Comparison of ENCODE assay signal across 9 cellular contexts in genomic region chr10:24465124-24465874, GRCh38.
DNase-seq lines count a peak whose midpoint lies in the region; ATAC-seq, FAIRE-seq and TF ChIP-seq lines count a peak whose summit lies in the region.
"Had no signal": no experiment of that assay in that cellular context is flagged by ENCODE, and none has a peak within 500 bp of the region (broad histone marks: within the 10 kb centered on the region; RNA-seq: fewer than 3 reads in every experiment).

No MANE protein-coding gene starts in this region.

- H3K79me2 ChIP-seq in keratinocyte (ENCODE audit: control insufficient read depth, insufficient read depth, low read length): peaks cover 25% of the 10 kb centered on the region

- H3K4me3 ChIP-seq in keratinocyte (ENCODE audit: control insufficient read depth in 2 of 3, extremely low read depth in 1 of 3, insufficient read depth in 2 of 3, low read depth in 1 of 3, low read length in 3 of 3) (peak overlapping the region; percentile 12 to 85 (median 63)), thoracic aorta (peak overlapping the region; percentile 48)

- peak overlapping the region; percentile 86 for H3K27ac Mint-ChIP-seq in activated CD4-positive, alpha-beta T cell treated with anti-CD3 and anti-CD28 coated beads, Interleukin-2, amount 10 ng/mL, durations not matched to agents 24 days and 14 days
- peak overlapping the region; percentile 43 for H3K27ac Mint-ChIP-seq in activated CD4-positive, alpha-beta memory T cell treated with anti-CD3 and anti-CD28 coated beads for 36 hours

- H3K36me3 ChIP-seq in keratinocyte (ENCODE audit: control insufficient read depth in 2 of 2, extremely low read depth in 1 of 2, insufficient read depth in 2 of 2, low read length in 2 of 2): no peaks in the 10 kb centered on the region
- no peaks in the 10 kb centered on the region for H3K36me3 ChIP-seq in thoracic aorta

- peak overlapping the region; percentile 93 for H3K9ac ChIP-seq in keratinocyte (ENCODE audit: control insufficient read depth, extremely low read depth, insufficient read depth, low read length)
- H3K9ac ChIP-seq: BLaER1 treated with 17β-estradiol and CSF1 and Interleukin-3, amounts not matched to agents 10 nM and 100 nM had no signal

- peaks cover 2% of the 10 kb centered on the region for H3K36me3 Mint-ChIP-seq in activated CD4-positive, alpha-beta T cell treated with anti-CD3 and anti-CD28 coated beads, Interleukin-2, amount 10 ng/mL, durations not matched to agents 24 days and 14 days (ENCODE audit: low read depth)
- H3K36me3 Mint-ChIP-seq in activated CD4-positive, alpha-beta memory T cell treated with anti-CD3 and anti-CD28 coated beads for 36 hours: no peaks in the 10 kb centered on the region

- peaks cover 3% of the 10 kb centered on the region for H3K9me1 ChIP-seq in keratinocyte (ENCODE audit: control insufficient read depth, extremely low read depth, insufficient read depth, low read length)

- peak; percentile 92 for FAIRE-seq in keratinocyte (lab: Jason Lieb, UNC)

- H3K9me3 ChIP-seq in keratinocyte (ENCODE audit: control insufficient read depth, low read depth, low read length): no peaks in the 10 kb centered on the region
- no peaks in the 10 kb centered on the region for H3K9me3 ChIP-seq in thoracic aorta
- H3K9me3 ChIP-seq: BLaER1 treated with 17β-estradiol and CSF1 and Interleukin-3, amounts not matched to agents 10 nM and 100 nM had no signal

- H3K4me3 Mint-ChIP-seq in activated CD4-positive, alpha-beta T cell treated with anti-CD3 and anti-CD28 coated beads, Interleukin-2, amount 10 ng/mL, durations not matched to agents 24 days and 14 days: peak overlapping the region; percentile 75
- H3K4me3 Mint-ChIP-seq in activated CD4-positive, alpha-beta memory T cell treated with anti-CD3 and anti-CD28 coated beads for 36 hours: peak overlapping the region; percentile 20

- TF ChIP-seq CTCF in keratinocyte (optimal IDR thresholded peaks at IDR 0.05 in 1 of 3, IDR thresholded peaks at IDR 0.05 in 1 of 3, conservative IDR thresholded peaks at IDR 0.05 in 1 of 3; ENCODE audit: extremely low read depth in 1 of 3, insufficient read depth in 2 of 3, low read length in 3 of 3) (no peak), thoracic aorta (IDR thresholded peaks at IDR 0.05) (no peak)

- peaks cover 4% of the 10 kb centered on the region for H3K9me3 Mint-ChIP-seq in activated CD4-positive, alpha-beta T cell treated with anti-CD3 and anti-CD28 coated beads, Interleukin-2, amount 10 ng/mL, durations not matched to agents 24 days and 14 days
- H3K9me3 Mint-ChIP-seq in activated CD4-positive, alpha-beta memory T cell treated with anti-CD3 and anti-CD28 coated beads for 36 hours: no peaks in the 10 kb centered on the region

- intact Hi-C loops in activated CD4-positive, alpha-beta T cell treated with anti-CD3 and anti-CD28 coated beads, Interleukin-2, amount 10 ng/mL, durations not matched to agents 24 days and 14 days (cut with micrococcal nuclease): loop anchor here (5.0 to 10.0 kb wide), 5 partner anchors 137 to 1368 kb away; partner anchors contain the start of genes ARHGAP21 and MSRB2
- intact Hi-C loops in activated CD4-positive, alpha-beta memory T cell treated with anti-CD3 and anti-CD28 coated beads for 36 hours (cut with micrococcal nuclease): loop anchor here (5.0 to 10.0 kb wide), 4 partner anchors 552 to 1130 kb away; partner anchors contain the start of genes ENKUR and THNSL1

- no peak for DNase-seq in activated CD4-positive, alpha-beta T cell treated with anti-CD3 and anti-CD28 coated beads, Interleukin-2, amount 10 ng/mL, durations not matched to agents 24 days and 14 days
- no peak for DNase-seq in activated CD4-positive, alpha-beta T cell treated with anti-CD3 and anti-CD28 coated beads for 4 hours
- no peak for DNase-seq in activated CD4-positive, alpha-beta memory T cell treated with anti-CD3 and anti-CD28 coated beads for 36 hours
- no peak for DNase-seq in keratinocyte (ENCODE audit: low read depth, low spot score)
- DNase-seq in thoracic aorta (ENCODE audit: low spot score): no peak
- no peak for DNase-seq in cerebellar nuclear complex (lab: John Stamatoyannopoulos, UW)
- no peak for DNase-seq in caudate nucleus (lab: John Stamatoyannopoulos, UW)

- peak overlapping the region; percentile 48 for H2AFZ ChIP-seq in keratinocyte (ENCODE audit: control insufficient read depth, low read length)

- H3K4me2 ChIP-seq in keratinocyte (ENCODE audit: control insufficient read depth, extremely low read depth, insufficient read depth, low read depth, low read length): peak overlapping the region; percentile 95

- peaks cover 17% of the 10 kb centered on the region for H3K27me3 Mint-ChIP-seq in activated CD4-positive, alpha-beta T cell treated with anti-CD3 and anti-CD28 coated beads, Interleukin-2, amount 10 ng/mL, durations not matched to agents 24 days and 14 days
- peaks cover 23% of the 10 kb centered on the region for H3K27me3 Mint-ChIP-seq in activated CD4-positive, alpha-beta memory T cell treated with anti-CD3 and anti-CD28 coated beads for 36 hours

- H3K4me1 ChIP-seq in keratinocyte (ENCODE audit: control insufficient read depth, extremely low read depth, insufficient read depth, low read length) (peaks cover 47% of the 10 kb centered on the region), thoracic aorta (ENCODE audit: control insufficient read depth in 1 of 2, low read depth in 2 of 2) (peaks cover 13 to 36% of the 10 kb centered on the region in 2 donors)

- POLR2A ChIA-PET in activated CD4-positive, alpha-beta memory T cell treated with anti-CD3 and anti-CD28 coated beads for 36 hours (lab: Charles Lee): no interaction called here

- no peaks in the 10 kb centered on the region for H4K20me1 ChIP-seq in keratinocyte (ENCODE audit: control insufficient read depth, extremely low read depth, insufficient read depth, low read length)

- H3K27ac ChIP-seq in keratinocyte (ENCODE audit: control insufficient read depth, insufficient read depth, low read length) (peak overlapping the region; percentile 100), thoracic aorta (peak overlapping the region in 1 of 2 donors; percentile 74), caudate nucleus (ENCODE audit: low read depth, low read length) (no peak overlapping the region)

- ATAC-seq in thoracic aorta (ENCODE audit: insufficient number of reproducible peaks, low FRiP score, low read depth): peak; percentile 26
- no peak for ATAC-seq in GM19328 (IDR thresholded peaks at IDR 0.05; ENCODE audit: unreplicated experiment)

- no peaks in the 10 kb centered on the region for H3K27me3 ChIP-seq in keratinocyte (ENCODE audit: control insufficient read depth, extremely low read depth, insufficient read depth, low read length)
- H3K27me3 ChIP-seq in thoracic aorta (replicated peaks; ENCODE audit: insufficient read depth): no peaks in the 10 kb centered on the region
- H3K27me3 ChIP-seq: BLaER1 treated with 17β-estradiol and CSF1 and Interleukin-3, amounts not matched to agents 10 nM and 100 nM had no signal

- H3K4me1 Mint-ChIP-seq in activated CD4-positive, alpha-beta T cell treated with anti-CD3 and anti-CD28 coated beads, Interleukin-2, amount 10 ng/mL, durations not matched to agents 24 days and 14 days: peaks cover 46% of the 10 kb centered on the region
- H3K4me1 Mint-ChIP-seq in activated CD4-positive, alpha-beta memory T cell treated with anti-CD3 and anti-CD28 coated beads for 36 hours (ENCODE audit: low read depth): peaks cover 42% of the 10 kb centered on the region

- CTCF ChIA-PET in activated CD4-positive, alpha-beta memory T cell treated with anti-CD3 and anti-CD28 coated beads for 36 hours (lab: Charles Lee): no interaction called here

- dilution Hi-C loops in keratinocyte (cut with MboI; ENCODE audit: extremely low pct_ligation_motif_present, low sequenced_read_pairs): no loop called here
